Comparison of ENCODE assay signal across 22 cellular contexts in the genomic region with DNA sequence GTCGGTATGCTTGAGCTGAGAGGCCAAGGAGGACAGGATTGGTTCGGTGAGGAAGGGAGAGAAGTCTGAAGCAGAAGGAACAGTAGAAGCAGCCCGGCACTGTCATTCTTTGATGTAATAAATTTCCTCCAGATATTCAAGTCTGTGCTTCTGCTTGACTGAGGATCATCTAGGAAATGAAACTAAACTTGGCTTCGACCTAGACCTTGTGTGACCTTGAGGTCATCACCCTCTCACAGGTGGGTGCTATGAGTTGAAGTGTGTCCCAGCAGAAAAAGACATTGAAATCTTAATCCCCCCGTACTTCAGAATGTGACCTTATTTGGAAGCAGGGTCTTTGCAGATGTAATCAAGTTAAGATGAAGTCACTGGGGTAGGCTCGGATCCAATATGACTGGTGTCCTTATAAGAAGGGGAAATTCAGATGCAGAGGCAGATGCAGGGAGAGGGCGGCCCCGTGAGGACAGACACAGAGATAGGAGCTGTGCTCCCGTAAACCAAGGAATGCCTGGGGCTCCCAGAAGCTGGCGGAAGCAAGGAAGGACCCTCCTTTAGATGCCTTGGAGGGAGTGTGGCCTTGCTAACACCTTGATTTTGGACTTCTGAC. TPM values are rescaled to one million over a fixed set of nuclear protein-coding genes. Genes with fewer than 3 reads are reported as not detected.
A peak's percentile ranks its signal among the peaks of the same experiment; 100 is the strongest.
DNase-seq lines count a peak whose midpoint lies in the region; ATAC-seq, FAIRE-seq and TF ChIP-seq lines count a peak whose summit lies in the region.
"Had no signal": no experiment of that assay in that cellular context is flagged by ENCODE, and none has a peak within 500 bp of the region (broad histone marks: within the 10 kb centered on the region; RNA-seq: fewer than 3 reads in every experiment).

No MANE protein-coding gene starts in this region.

- no peaks in the 10 kb centered on the region for H3K9me2 ChIP-seq in Karpas-422 (replicated peaks; ENCODE audit: insufficient read depth, low read length)

- H4K20me1 ChIP-seq in Karpas-422 (ENCODE audit: insufficient read depth, low read depth, low read length) (no peaks in the 10 kb centered on the region), K562 (replicated peaks; ENCODE audit: control insufficient read depth, insufficient read depth, low read length) (no peaks in the 10 kb centered on the region)

- peak overlapping the region; percentile 67 for H3K27ac ChIP-seq in Karpas-422 (ENCODE audit: low read length)
- H3K27ac ChIP-seq in K562 (ENCODE audit: extremely low read depth, low read depth, low read length) = no peak overlapping the region
- peak overlapping the region; percentile 47 for H3K27ac ChIP-seq in rectal smooth muscle tissue (ENCODE audit: low read depth, low read length)

- no peak for DNase-seq in Karpas-422
- DNase-seq in K562 (ENCODE audit: extremely low read depth in 1 of 4, low spot score in 3 of 4) = peak in 1 of 4 experiments; percentile 19
- no peak for DNase-seq in NCI-H2029 treated with DMSO at 0.1 percent for 48 hours (lab: John Stamatoyannopoulos, UW)
- no peak for DNase-seq in activated effector memory CD4-positive, alpha-beta T cell treated with anti-CD3 and anti-CD28 coated beads, Interleukin-2, amount 50 U/mL, for 16 hours
- DNase-seq in activated CD8-positive, alpha-beta T cell treated with anti-CD3 and anti-CD28 coated beads, Interleukin-2, amount 10 ng/mL, durations not matched to agents 7 days and 5 days = no peak
- DNase-seq: activated CD8-positive, alpha-beta T cell treated with anti-CD3 and anti-CD28 coated beads for 36 hours; CD4-positive, CD25-positive, alpha-beta regulatory T cell; dorsolateral prefrontal cortex; EL; hypothalamus; NCI-H2081; NCI-H82; retina; T-helper 9 cell had no signal

- WGBS in K562 (ENCODE audit: insufficient coverage, low coverage, missing lambda C conversion rate) = 6% methylated on average over 10 of the region's 10 CpGs

- TF ChIP-seq CTCF in GM12873 (IDR thresholded peaks at IDR 0.05; ENCODE audit: insufficient read depth, low read depth, low read length, missing control alignments) (peak; percentile 16), K562 (IDR thresholded peaks at IDR 0.05 in 2 of 3, conservative IDR thresholded peaks at IDR 0.05 in 1 of 3; ENCODE audit: insufficient read depth in 2 of 3, low read depth in 1 of 3, low read length in 3 of 3) (peak in 2 of 3 experiments; percentile 25 to 37; a peak in 2 of 6 replicates)

- TF ChIP-seq POLR2A in K562 (conservative IDR thresholded peaks at IDR 0.05) = no peak

- H3K4me3 ChIP-seq in Karpas-422 (ENCODE audit: low read length) (no peak overlapping the region), K562 (no peak overlapping the region), rectal smooth muscle tissue (ENCODE audit: low read length) (no peak overlapping the region)
- H3K4me3 ChIP-seq: dorsolateral prefrontal cortex had no signal

- H3K36me3 Mint-ChIP-seq in activated CD8-positive, alpha-beta T cell treated with anti-CD3 and anti-CD28 coated beads, Interleukin-2, amount 10 ng/mL, durations not matched to agents 7 days and 5 days (ENCODE audit: low read depth) = no peaks in the 10 kb centered on the region
- H3K36me3 Mint-ChIP-seq: CD4-positive, CD25-positive, alpha-beta regulatory T cell; type B pancreatic cell had no signal

- H3K4me2 ChIP-seq in Karpas-422 (ENCODE audit: low read depth, low read length, poor library complexity, severe bottlenecking) (peak overlapping the region; percentile 44), K562 (ENCODE audit: insufficient read depth, low read length) (no peak overlapping the region)

- no peaks in the 10 kb centered on the region for H3K9me3 Mint-ChIP-seq in activated CD8-positive, alpha-beta T cell treated with anti-CD3 and anti-CD28 coated beads, Interleukin-2, amount 10 ng/mL, durations not matched to agents 7 days and 5 days (ENCODE audit: insufficient read depth)
- H3K9me3 Mint-ChIP-seq: activated CD8-positive, alpha-beta T cell treated with anti-CD3 and anti-CD28 coated beads for 36 hours; brain; CD4-positive, CD25-positive, alpha-beta regulatory T cell; nephron; type B pancreatic cell had no signal

- peaks cover 1% of the 10 kb centered on the region for H3K4me1 Mint-ChIP-seq in activated CD8-positive, alpha-beta T cell treated with anti-CD3 and anti-CD28 coated beads, Interleukin-2, amount 10 ng/mL, durations not matched to agents 7 days and 5 days (ENCODE audit: low read depth)

- no peak overlapping the region for H3K27ac Mint-ChIP-seq in activated CD8-positive, alpha-beta T cell treated with anti-CD3 and anti-CD28 coated beads, Interleukin-2, amount 10 ng/mL, durations not matched to agents 7 days and 5 days
- H3K27ac Mint-ChIP-seq: activated CD8-positive, alpha-beta T cell treated with anti-CD3 and anti-CD28 coated beads for 36 hours; CD4-positive, CD25-positive, alpha-beta regulatory T cell; type B pancreatic cell had no signal

- POLR2A ChIA-PET in K562 (lab: Yijun Ruan, JAX) = interaction anchor here (0.5 to 0.7 kb wide), 2 partner anchors 9 to 78 kb away, joined by 3 read pairs; no protein-coding TSS in a partner anchor
- POLR2A ChIA-PET in activated CD8-positive, alpha-beta T cell treated with anti-CD3 and anti-CD28 coated beads, Interleukin-2, amount 10 ng/mL, durations not matched to agents 7 days and 5 days (lab: Charles Lee) = no interaction called here

- no peaks in the 10 kb centered on the region for H3K27me3 Mint-ChIP-seq in activated CD8-positive, alpha-beta T cell treated with anti-CD3 and anti-CD28 coated beads, Interleukin-2, amount 10 ng/mL, durations not matched to agents 7 days and 5 days (ENCODE audit: low read depth)
- H3K27me3 Mint-ChIP-seq: activated CD8-positive, alpha-beta T cell treated with anti-CD3 and anti-CD28 coated beads for 36 hours; brain; CD4-positive, CD25-positive, alpha-beta regulatory T cell had no signal

- peaks cover 23% of the 10 kb centered on the region; the same call in 1 of the 2 replicates for H3K36me3 ChIP-seq in Karpas-422 (ENCODE audit: insufficient read depth, low read length)
- no peaks in the 10 kb centered on the region for H3K36me3 ChIP-seq in K562 (ENCODE audit: control insufficient read depth, insufficient read depth, low read length)
- H3K36me3 ChIP-seq in rectal smooth muscle tissue (ENCODE audit: control insufficient read depth, insufficient read depth, low read length) = no peaks in the 10 kb centered on the region

- FAIRE-seq in K562 (lab: Jason Lieb, UNC) = no peak

- H2AFZ ChIP-seq in Karpas-422 (ENCODE audit: low read length) (no peak overlapping the region), K562 (ENCODE audit: low read depth, low read length) (no peak overlapping the region)

- ATAC-seq in K562 (peak; percentile 51; the same call in 1 of the 3 replicates), GM18861 (IDR thresholded peaks at IDR 0.05; ENCODE audit: unreplicated experiment) (no peak)
- no peak for ATAC-seq in activated CD8-positive, alpha-beta T cell treated with anti-CD3 and anti-CD28 coated beads, Interleukin-2, amount 10 ng/mL, durations not matched to agents 7 days and 5 days
- ATAC-seq: activated CD8-positive, alpha-beta T cell treated with anti-CD3 and anti-CD28 coated beads for 36 hours; left lobe of liver; Right ventricle myocardium inferior had no signal

- in situ Hi-C loops in K562 (cut with MboI) = no loop called here

- peak; percentile 57 for TF ChIP-seq RAD21 in K562 (CRISPR knock-in tag; conservative IDR thresholded peaks at IDR 0.05 in 1 of 2, IDR thresholded peaks at IDR 0.05 in 1 of 2)

- H3K9me3 ChIP-seq in Karpas-422 (ENCODE audit: low read length) (no peaks in the 10 kb centered on the region), K562 (replicated peaks; ENCODE audit: control insufficient read depth, insufficient read depth, low read depth, low read length) (no peaks in the 10 kb centered on the region)

- no peaks in the 10 kb centered on the region for H3K9me1 ChIP-seq in K562 (ENCODE audit: control insufficient read depth, insufficient read depth, low read length)

- H3K27me3 ChIP-seq in Karpas-422 (ENCODE audit: low read length) (no peaks in the 10 kb centered on the region), K562 (ENCODE audit: control insufficient read depth in 2 of 2, insufficient read depth in 2 of 2, low read length in 2 of 2) (peaks cover 0 to 43% of the 10 kb centered on the region in 2 experiments; a peak in 3 of 5 replicates), rectal smooth muscle tissue (ENCODE audit: control insufficient read depth, insufficient read depth, low read length) (no peaks in the 10 kb centered on the region)
- H3K27me3 ChIP-seq: dorsolateral prefrontal cortex had no signal

- intact Hi-C loops in K562 (cut with micrococcal nuclease) = loop anchor here (1.0 kb wide), 1 partner anchor 57 kb away; no protein-coding TSS in a partner anchor

- H3K4me1 ChIP-seq in Karpas-422 (ENCODE audit: low read length) (peaks cover 79% of the 10 kb centered on the region), K562 (replicated peaks in 1 of 2; ENCODE audit: control insufficient read depth in 2 of 2, insufficient read depth in 2 of 2, low read length in 2 of 2) (no peaks in the 10 kb centered on the region), rectal smooth muscle tissue (ENCODE audit: control insufficient read depth, insufficient read depth, low read length) (peaks cover 7% of the 10 kb centered on the region)

- no TSS peak for BruUV-seq in K562 (replicated peaks; lab: Mats Ljungman, UMichigan)

- no peak overlapping the region for H3K9ac ChIP-seq in Karpas-422 (ENCODE audit: low read length)
- H3K9ac ChIP-seq in K562 (ENCODE audit: insufficient read depth in 1 of 2, low read depth in 2 of 2, low read length in 2 of 2) = no peak overlapping the region
- H3K9ac ChIP-seq in rectal smooth muscle tissue (ENCODE audit: low read length) = no peak overlapping the region

- CTCF ChIA-PET in K562 (lab: Yijun Ruan, JAX; ENCODE audit: low intra/inter-chr PET ratio) = interaction anchor here (1.1 to 1.2 kb wide), 2 partner anchors 56 to 78 kb away, joined by 3 read pairs; no protein-coding TSS in a partner anchor
- CTCF ChIA-PET in activated CD8-positive, alpha-beta T cell treated with anti-CD3 and anti-CD28 coated beads, Interleukin-2, amount 10 ng/mL, durations not matched to agents 7 days and 5 days (lab: Charles Lee) = no interaction called here

- H3K4me3 Mint-ChIP-seq in activated CD8-positive, alpha-beta T cell treated with anti-CD3 and anti-CD28 coated beads, Interleukin-2, amount 10 ng/mL, durations not matched to agents 7 days and 5 days = no peak overlapping the region
- H3K4me3 Mint-ChIP-seq: activated CD8-positive, alpha-beta T cell treated with anti-CD3 and anti-CD28 coated beads for 36 hours; brain; CD4-positive, CD25-positive, alpha-beta regulatory T cell; nephron; type B pancreatic cell had no signal

- no peak for TF ChIP-seq EP300 in K562 (IDR thresholded peaks at IDR 0.05; ENCODE audit: low read length)

- H3K79me2 ChIP-seq in Karpas-422 (ENCODE audit: low read length) = peaks cover 99% of the 10 kb centered on the region
- no peaks in the 10 kb centered on the region for H3K79me2 ChIP-seq in K562 (ENCODE audit: control insufficient read depth, insufficient read depth, low read length)

RNA-seq across cellular contexts. Expression of gene PRKCE, which starts 49.0 kb away (rescaled TPM):
- 61.8 and 94.7 TPM in 2 replicates for total RNA-seq in Karpas-422 (2014; rRNA removed; shearing (Covaris generic); ENCODE audit: low replicate concordance)
- 0.86 and 1.5 TPM in 2 replicates for total RNA-seq in K562 (2011; cell fraction: chromatin; rRNA removed; ENCODE audit: low replicate concordance)
- total RNA-seq in K562 (2011; cell fraction: nucleolus; rRNA removed) = 0.67 and 1.2 TPM in 2 replicates
- total RNA-seq in K562 (2011; cell fraction: nucleoplasm; rRNA removed) = 0.92 and 1.0 TPM in 2 replicates
- 0.18 and 0.20 TPM in 2 replicates for total RNA-seq in K562 (2014; rRNA removed)
- total RNA-seq in K562 (2014; rRNA removed; fragmentation: Illumina TruSeq; extraction: Trizol) = 0.11 and 0.48 TPM in 2 replicates
- 0.41 and 0.69 TPM in 2 replicates for total RNA-seq in K562 (2015; rRNA removed; fragmentation: Illumina TruSeq; extraction: Trizol)
- total RNA-seq in K562 (2021) = 0.58 and 1.0 TPM in 2 replicates
- 0.19 and 0.21 TPM in 2 replicates for polyA plus RNA-seq in K562 (2011; rRNA removed)
- polyA plus RNA-seq in K562 (2011; cell fraction: cytosol; rRNA removed) = 0.06 and 0.15 TPM in 2 replicates
- polyA plus RNA-seq in K562 (2011; cell fraction: nucleus; rRNA removed) = 0.29 and 0.67 TPM in 2 replicates
- 0.17 and 1.1 TPM in 2 replicates for polyA plus RNA-seq in K562 (2012)
- polyA plus RNA-seq in K562 (2014; fragmentation: Illumina TruSeq; extraction: Trizol) = 0.22 and 0.33 TPM in 2 replicates
- under 1 TPM in 1 of 2 experiments, not detected in 1; 0.06 TPM for polyA plus RNA-seq in K562 (2014; fragmentation: Nextera tagmentation; extraction: Ambion mirVana)
- 0.26 and 0.48 TPM in 2 replicates for polyA plus RNA-seq in K562 (2014; rRNA removed)
- polyA minus RNA-seq in K562 (2011; rRNA and poly(A)+ RNA removed) = 0.18 TPM in 2 replicates
- polyA minus RNA-seq in K562 (2011; cell fraction: cytosol; rRNA and poly(A)+ RNA removed) = not detected in 2 replicates
- 0.33 and 0.54 TPM in 2 replicates for polyA minus RNA-seq in K562 (2011; cell fraction: nucleus; rRNA and poly(A)+ RNA removed)
- total RNA-seq in activated CD8-positive, alpha-beta T cell treated with anti-CD3 and anti-CD28 coated beads, Interleukin-2, amount 10 ng/mL, durations not matched to agents 7 days and 5 days = 10 to 100 TPM; 15.4 to 16.2 TPM

Comparison
In these comparisons a context has a peak if more than half of its experiments do, and no peak if none do; other contexts are left out.
1. RNA of gene PRKCE, which starts 49.0 kb away (total RNA-seq): 61.8 to 94.7 TPM in Karpas-422 and 15.4 to 16.2 TPM in activated CD8-positive, alpha-beta T cell treated with anti-CD3 and anti-CD28 coated beads, Interleukin-2, amount 10 ng/mL, durations not matched to agents 7 days and 5 days; 0.11 to 1.5 TPM in K562; every median in the first group is over 4 times any median in the second.